In genomic region chr3:196055267-196055666, GRCh38 we compare ENCODE assay signal across 1 cellular context.
TF ChIP-seq lines count a peak whose summit lies in the region.

No MANE protein-coding gene starts in this region.

TF ChIP-seq in H1, 55 proteins besides CTCF, POLR2A, EP300 and RAD21:
- TF ChIP-seq GABPA (IDR thresholded peaks at IDR 0.05; ENCODE audit: borderline replicate concordance, insufficient read depth, low read length) (no peak), EZH2 (IDR thresholded peaks at IDR 0.05; ENCODE audit: low read depth, low read length, severe bottlenecking) (no peak), CHD7 (IDR thresholded peaks at IDR 0.05; ENCODE audit: insufficient replicate concordance, low read length) (no peak), ATF2 (IDR thresholded peaks at IDR 0.05; ENCODE audit: low read length) (no peak), SP2 (IDR thresholded peaks at IDR 0.05; ENCODE audit: low read length) (no peak), TEAD4 (IDR thresholded peaks at IDR 0.05; ENCODE audit: low read depth, low read length) (no peak), BACH1 (IDR thresholded peaks at IDR 0.05; ENCODE audit: low read length) (no peak), RNF2 (IDR thresholded peaks at IDR 0.05; ENCODE audit: borderline replicate concordance, low read depth, low read length, missing control alignments, poor library complexity, severe bottlenecking) (no peak), CREB1 (IDR thresholded peaks at IDR 0.05) (no peak), SIX5 (IDR thresholded peaks at IDR 0.05; ENCODE audit: low read depth, low read length) (no peak), TBP (IDR thresholded peaks at IDR 0.05; ENCODE audit: low read depth, low read length) (no peak), ZNF274 (IDR thresholded peaks at IDR 0.05; ENCODE audit: borderline replicate concordance, extremely low read depth, low read length) (no peak), SRF (IDR thresholded peaks at IDR 0.05; ENCODE audit: low read depth, low read length) (no peak), NANOG (IDR thresholded peaks at IDR 0.05; ENCODE audit: insufficient read depth, low read depth, low read length, poor library complexity, severe bottlenecking) (no peak), KDM1A (IDR thresholded peaks at IDR 0.05; ENCODE audit: borderline replicate concordance, low read length) (no peak), CHD1 (IDR thresholded peaks at IDR 0.05; ENCODE audit: low read depth, low read length) (no peak), TCF12 (IDR thresholded peaks at IDR 0.05; ENCODE audit: low read depth, low read length) (no peak), E2F6 (IDR thresholded peaks at IDR 0.05) (no peak), ATF3 (IDR thresholded peaks at IDR 0.05; ENCODE audit: insufficient read depth, low read depth, low read length) (no peak)
TF ChIP-seq in H1: peak in this region for 0.
